In the genomic region with DNA sequence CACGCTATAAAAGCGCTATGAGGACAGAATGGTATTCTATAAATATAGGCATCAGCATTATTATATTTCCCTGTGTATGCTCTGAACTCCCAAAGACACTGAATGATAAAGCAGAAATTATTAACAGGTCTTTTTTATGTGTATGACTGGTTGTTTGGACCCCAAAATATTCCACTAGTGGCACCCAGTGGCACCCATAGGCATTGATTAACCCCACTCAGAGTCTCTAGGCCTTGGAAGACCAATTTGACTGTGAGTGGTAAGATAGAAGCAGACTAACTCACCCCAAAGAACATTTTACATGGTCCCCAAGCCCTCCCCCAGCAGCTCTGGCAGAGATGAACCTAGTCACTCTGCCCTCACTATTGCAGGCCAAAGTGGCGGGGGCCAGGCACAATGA, we compare ENCODE assay signal across 11 cellular contexts. TPM values are rescaled to one million over a fixed set of nuclear protein-coding genes. Genes with fewer than 3 reads are reported as not detected.
A peak's percentile ranks its signal among the peaks of the same experiment; 100 is the strongest.
DNase-seq lines count a peak whose midpoint lies in the region; ATAC-seq and TF ChIP-seq lines count a peak whose summit lies in the region.
"Had no signal": no experiment of that assay in that cellular context is flagged by ENCODE, and none has a peak within 500 bp of the region (broad histone marks: within the 10 kb centered on the region; RNA-seq: fewer than 3 reads in every experiment).

No MANE protein-coding gene starts in this region.

- no peaks in the 10 kb centered on the region for H3K4me1 ChIP-seq in RWPE2 (ENCODE audit: insufficient read depth, poor library complexity, severe bottlenecking)

- H3K27ac ChIP-seq in RWPE2 (ENCODE audit: poor library complexity, severe bottlenecking) = no peak overlapping the region

- H3K27me3 ChIP-seq in RWPE2 (ENCODE audit: insufficient read depth, poor library complexity, severe bottlenecking) = no peaks in the 10 kb centered on the region

- H3K27ac Mint-ChIP-seq in activated naive CD4-positive, alpha-beta T cell treated with anti-CD3 and anti-CD28 coated beads for 36 hours = no peak overlapping the region
- H3K27ac Mint-ChIP-seq in stimulated activated naive CD8-positive, alpha-beta T cell treated with anti-CD3 and anti-CD28 coated beads, Interleukin-15, amount 100 ng/mL, for 72 hours = no peak overlapping the region
- no peak overlapping the region for H3K27ac Mint-ChIP-seq in activated CD4-positive, alpha-beta T cell treated with anti-CD3 and anti-CD28 coated beads, Interleukin-2, amount 10 ng/mL, durations not matched to agents 24 days and 14 days

- no peaks in the 10 kb centered on the region for H3K9me3 Mint-ChIP-seq in activated naive CD4-positive, alpha-beta T cell treated with anti-CD3 and anti-CD28 coated beads for 36 hours
- no peaks in the 10 kb centered on the region for H3K9me3 Mint-ChIP-seq in stimulated activated naive CD8-positive, alpha-beta T cell treated with anti-CD3 and anti-CD28 coated beads, Interleukin-15, amount 100 ng/mL, for 72 hours
- no peaks in the 10 kb centered on the region for H3K9me3 Mint-ChIP-seq in activated CD4-positive, alpha-beta T cell treated with anti-CD3 and anti-CD28 coated beads, Interleukin-2, amount 10 ng/mL, durations not matched to agents 24 days and 14 days

- no peaks in the 10 kb centered on the region for H3K36me3 Mint-ChIP-seq in activated naive CD4-positive, alpha-beta T cell treated with anti-CD3 and anti-CD28 coated beads for 36 hours (ENCODE audit: low read depth)
- H3K36me3 Mint-ChIP-seq in activated CD4-positive, alpha-beta T cell treated with anti-CD3 and anti-CD28 coated beads, Interleukin-2, amount 10 ng/mL, durations not matched to agents 24 days and 14 days (ENCODE audit: low read depth) = no peaks in the 10 kb centered on the region

- peak; percentile 16 for ATAC-seq in HG02759 (IDR thresholded peaks at IDR 0.05; ENCODE audit: unreplicated experiment)
- ATAC-seq in RWPE2 (ENCODE audit: low read depth) = peak; percentile 49; the same call in 1 of the 3 replicates
- ATAC-seq in stimulated activated naive CD8-positive, alpha-beta T cell treated with anti-CD3 and anti-CD28 coated beads, Interleukin-15, amount 100 ng/mL, for 72 hours = peak; percentile 29

- H3K4me3 ChIP-seq in RWPE2 (ENCODE audit: severe bottlenecking) = no peak overlapping the region
- H3K4me3 ChIP-seq: smooth muscle cell had no signal

- H3K27me3 Mint-ChIP-seq in activated naive CD4-positive, alpha-beta T cell treated with anti-CD3 and anti-CD28 coated beads for 36 hours (ENCODE audit: low read depth) = peaks cover 5% of the 10 kb centered on the region
- H3K27me3 Mint-ChIP-seq in stimulated activated naive CD8-positive, alpha-beta T cell treated with anti-CD3 and anti-CD28 coated beads, Interleukin-15, amount 100 ng/mL, for 72 hours = peaks cover 5% of the 10 kb centered on the region
- H3K27me3 Mint-ChIP-seq in activated CD4-positive, alpha-beta T cell treated with anti-CD3 and anti-CD28 coated beads, Interleukin-2, amount 10 ng/mL, durations not matched to agents 24 days and 14 days = peaks cover 7% of the 10 kb centered on the region

- H3K36me3 ChIP-seq in RWPE2 (ENCODE audit: low read depth) = no peaks in the 10 kb centered on the region

- intact Hi-C loops in activated naive CD4-positive, alpha-beta T cell treated with anti-CD3 and anti-CD28 coated beads for 36 hours (cut with micrococcal nuclease) = loop anchor here (5.0 kb wide), 1 partner anchor 843 kb away; no protein-coding TSS in a partner anchor
- intact Hi-C loops in activated CD4-positive, alpha-beta T cell treated with anti-CD3 and anti-CD28 coated beads, Interleukin-2, amount 10 ng/mL, durations not matched to agents 24 days and 14 days (cut with micrococcal nuclease) = no loop called here

- peak; percentile 8 for DNase-seq in activated naive CD4-positive, alpha-beta T cell treated with anti-CD3 and anti-CD28 coated beads for 36 hours
- DNase-seq in activated naive CD4-positive, alpha-beta T cell treated with anti-CD3 and anti-CD28 coated beads, Interleukin-2, amount 50 U/mL, for 16 hours = no peak
- no peak for DNase-seq in RWPE2 (ENCODE audit: low spot score)
- DNase-seq in stimulated activated naive CD8-positive, alpha-beta T cell treated with anti-CD3 and anti-CD28 coated beads, Interleukin-15, amount 100 ng/mL, for 72 hours = no peak
- no peak for DNase-seq in NCI-H1092 treated with DMSO at 0.1 percent for 48 hours (lab: John Stamatoyannopoulos, UW)
- DNase-seq in activated CD4-positive, alpha-beta T cell treated with anti-CD3 and anti-CD28 coated beads, Interleukin-2, amount 10 ng/mL, durations not matched to agents 24 days and 14 days = no peak
- no peak for DNase-seq in NCI-H2171 (lab: John Stamatoyannopoulos, UW)
- DNase-seq: NCI-H2171 treated with DMSO at 0.1 percent for 48 hours, SHP77 treated with DMSO at 0.1 percent for 48 hours had no signal

- peaks cover 24% of the 10 kb centered on the region for H3K4me1 Mint-ChIP-seq in activated naive CD4-positive, alpha-beta T cell treated with anti-CD3 and anti-CD28 coated beads for 36 hours (ENCODE audit: low read depth)
- peaks cover 33% of the 10 kb centered on the region for H3K4me1 Mint-ChIP-seq in stimulated activated naive CD8-positive, alpha-beta T cell treated with anti-CD3 and anti-CD28 coated beads, Interleukin-15, amount 100 ng/mL, for 72 hours
- H3K4me1 Mint-ChIP-seq in activated CD4-positive, alpha-beta T cell treated with anti-CD3 and anti-CD28 coated beads, Interleukin-2, amount 10 ng/mL, durations not matched to agents 24 days and 14 days = peaks cover 5% of the 10 kb centered on the region

- TF ChIP-seq CTCF in RWPE2 (IDR thresholded peaks at IDR 0.05; ENCODE audit: poor library complexity, severe bottlenecking) = peak; percentile 43

- H3K4me3 Mint-ChIP-seq in activated naive CD4-positive, alpha-beta T cell treated with anti-CD3 and anti-CD28 coated beads for 36 hours = no peak overlapping the region
- H3K4me3 Mint-ChIP-seq in stimulated activated naive CD8-positive, alpha-beta T cell treated with anti-CD3 and anti-CD28 coated beads, Interleukin-15, amount 100 ng/mL, for 72 hours = peak overlapping the region in 1 of 2 donors; percentile 48
- no peak overlapping the region for H3K4me3 Mint-ChIP-seq in activated CD4-positive, alpha-beta T cell treated with anti-CD3 and anti-CD28 coated beads, Interleukin-2, amount 10 ng/mL, durations not matched to agents 24 days and 14 days

- no peaks in the 10 kb centered on the region for H3K9me3 ChIP-seq in RWPE2 (ENCODE audit: severe bottlenecking)

- CTCF ChIA-PET in activated naive CD4-positive, alpha-beta T cell treated with anti-CD3 and anti-CD28 coated beads for 36 hours (lab: Charles Lee) = no interaction called here

RNA-seq across cellular contexts. Expression of gene UBE2E1, which starts 45.4 kb away (rescaled TPM):
- 10 to 100 TPM; 66.0 to 66.6 TPM for total RNA-seq in activated naive CD4-positive, alpha-beta T cell treated with anti-CD3 and anti-CD28 coated beads for 36 hours
- total RNA-seq in activated CD4-positive, alpha-beta T cell treated with anti-CD3 and anti-CD28 coated beads, Interleukin-2, amount 10 ng/mL, durations not matched to agents 24 days and 14 days = 72.6 and 79.5 TPM in 2 replicates
